In the genomic region with DNA sequence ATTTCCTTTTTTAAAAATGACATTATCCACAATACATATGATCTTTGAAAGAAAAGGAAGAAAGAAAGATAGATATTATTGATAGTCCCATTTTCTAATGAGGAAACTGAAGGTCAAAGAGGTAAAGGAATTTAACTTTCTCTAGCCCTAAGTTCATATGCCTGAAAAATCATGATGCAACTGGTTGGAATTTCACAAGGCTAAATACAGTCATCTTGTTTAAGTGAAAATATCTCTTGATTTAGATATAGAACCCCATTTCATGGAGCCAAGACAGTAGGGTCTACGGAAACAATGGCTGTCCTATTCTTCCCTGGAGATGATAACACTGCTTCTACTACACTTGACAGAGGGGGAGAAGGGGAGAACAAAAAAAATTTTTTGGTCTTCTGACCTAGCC, we compare ENCODE assay signal across 30 cellular contexts.
DNase-seq lines count a peak whose midpoint lies in the region; ATAC-seq, FAIRE-seq and TF ChIP-seq lines count a peak whose summit lies in the region.
"Had no signal": no experiment of that assay in that cellular context is flagged by ENCODE, and none has a peak within 500 bp of the region (broad histone marks: within the 10 kb centered on the region; RNA-seq: fewer than 3 reads in every experiment).

No MANE protein-coding gene starts in this region.

- no peak overlapping the region; the same call in 1 of the 2 replicates for H4K5ac ChIP-seq in IMR-90 (ENCODE audit: low read depth, low read length)

- no CpG with 5 or more reads among the region's 1 CpG for WGBS in IMR-90 (ENCODE audit: extremely low coverage in 2 of 2, insufficient read length in 1 of 2), 2 experiments
- whole genome bisulfite sequencing in pancreas, 2 donors = 73 to 81% methylated on average over 1 of the region's 1 CpG

- no peak overlapping the region for H3K9ac ChIP-seq in IMR-90 (ENCODE audit: low read depth, low read length)
- H3K9ac ChIP-seq: BLaER1 treated with 17β-estradiol and CSF1 and Interleukin-3, amounts not matched to agents 10 nM and 100 nM had no signal

- H4K20me1 ChIP-seq in IMR-90 (ENCODE audit: insufficient read depth, low read length) = no peaks in the 10 kb centered on the region
- H4K20me1 ChIP-seq: BLaER1 treated with 17β-estradiol and CSF1 and Interleukin-3, amounts not matched to agents 10 nM and 100 nM had no signal

- H2AK9ac ChIP-seq in IMR-90 (replicated peaks; ENCODE audit: low read depth, low read length, poor library complexity) = no peak overlapping the region

- peak overlapping the region; percentile 46 for H3K4me2 ChIP-seq in IMR-90 (ENCODE audit: low read depth, low read length)

- H3K14ac ChIP-seq in IMR-90 (replicated peaks; ENCODE audit: low read depth, low read length) = no peak overlapping the region

- H2BK120ac ChIP-seq in IMR-90 (ENCODE audit: low read depth, low read length) = peak overlapping the region; percentile 59; the same call in 1 of the 2 replicates

- dilution Hi-C loops in IMR-90 (cut with HindIII; ENCODE audit: low sequenced_read_pairs, unreplicated experiment) = no loop called here

- in situ Hi-C loops in IMR-90 (cut with MboI; ENCODE audit: low sequenced_read_pairs) = no loop called here

- H3K23ac ChIP-seq in IMR-90 (ENCODE audit: low read depth, low read length) = no peak overlapping the region

- no peak for FAIRE-seq in pancreas (lab: Jason Lieb, UNC)
- FAIRE-seq: GM12892 had no signal

- no peak overlapping the region for H4K91ac ChIP-seq in IMR-90 (ENCODE audit: insufficient read depth, low read depth, low read length)

- H3K9me3 ChIP-seq in IMR-90 (ENCODE audit: control insufficient read depth, insufficient read depth, low read length) (no peaks in the 10 kb centered on the region), BE2C (no peaks in the 10 kb centered on the region), pancreas (no peaks in the 10 kb centered on the region)
- H3K9me3 ChIP-seq: BLaER1 treated with 17β-estradiol and CSF1 and Interleukin-3, amounts not matched to agents 10 nM and 100 nM; gastroesophageal sphincter; mucosa of descending colon had no signal

- H3K4me1 ChIP-seq in IMR-90 (ENCODE audit: control insufficient read depth, insufficient read depth, low read length) (peaks cover 5% of the 10 kb centered on the region), BE2C (no peaks in the 10 kb centered on the region), pancreas (peaks cover 25 to 40% (median 35%) of the 10 kb centered on the region in 3 donors)

- H3K18ac ChIP-seq in IMR-90 (ENCODE audit: low read depth, low read length) = peak overlapping the region; percentile 83

- H3K4ac ChIP-seq in IMR-90 (ENCODE audit: low read depth, low read length) = no peak overlapping the region

- CTCF ChIA-PET in IMR-90 (lab: Yijun Ruan, JAX) = no interaction called here

- DNase-seq in IMR-90 (peak; percentile 53), amniotic epithelial cell (ENCODE audit: low read depth) (peak; percentile 67), fibroblast of mammary gland (ENCODE audit: low read depth) (peak; percentile 57), renal cortical epithelial cell (ENCODE audit: low read depth) (peak; percentile 26), BE2C (no peak), pancreas (no peak)
- DNase-seq in activated CD4-positive, alpha-beta T cell treated with anti-CD3 and anti-CD28 coated beads for 4 hours = no peak
- DNase-seq: activated B cell treated with CpG ODN at 0.5 μM for 24 hours; activated CD4-positive, alpha-beta T cell treated with anti-CD3 and anti-CD28 coated beads, Interleukin-2, amount 50 U/mL, for 4 hours; activated CD8-positive, alpha-beta memory T cell treated with anti-CD3 and anti-CD28 coated beads, Interleukin-2, amount 10 ng/mL, durations not matched to agents 7 days and 5 days; activated T-cell treated with anti-CD3 and anti-CD28 coated beads, Interleukin-2, amount 50 U/mL, for 48 hours; DMS153; HFFc6; hippocampal formation; left cardiac atrium; mucosa of descending colon; natural killer cell; NCI-H1105; NCI-H2029; NCI-H510A treated with DMSO at 0.1 percent for 48 hours; nucleus accumbens; stimulated activated naive B cell treated with anti-CD40 and anti-IgM and Interleukin-4, amounts not matched to agents 10 μg/mL and 1 μg/mL and 100 μg/mL, for 72 hours; substantia nigra; T-cell; trophoblast cell had no signal

- no peaks in the 10 kb centered on the region for H3K79me1 ChIP-seq in IMR-90 (ENCODE audit: low read depth in 1 of 2, low read length in 2 of 2)

- H2AK5ac ChIP-seq in IMR-90 (ENCODE audit: low read depth, low read length) = no peak overlapping the region

- H2BK20ac ChIP-seq in IMR-90 (ENCODE audit: low read depth, low read length) = peak overlapping the region; percentile 31; the same call in 1 of the 2 replicates

- intact Hi-C loops in IMR-90 (cut with micrococcal nuclease) = no loop called here
- intact Hi-C loops in pancreas (cut with DNase I) = no loop called here

- TF ChIP-seq POLR2A in IMR-90 (IDR thresholded peaks at IDR 0.05; ENCODE audit: low read depth, low read length) = no peak

- BruUV-seq in IMR-90 (replicated peaks; lab: Mats Ljungman, UMichigan) = no TSS peak

- no peak overlapping the region for H2AFZ ChIP-seq in IMR-90 (replicated peaks; ENCODE audit: low read length, poor library complexity)

- ATAC-seq in IMR-90 (ENCODE audit: low read depth) (peak; percentile 56), esophagus mucosa (no peak), pancreas (no peak)
- ATAC-seq: activated CD8-positive, alpha-beta memory T cell treated with anti-CD3 and anti-CD28 coated beads, Interleukin-2, amount 10 ng/mL, durations not matched to agents 7 days and 5 days; gastroesophageal sphincter; left cardiac atrium; mucosa of descending colon; natural killer cell; T-cell had no signal

- no peak overlapping the region for H3K56ac ChIP-seq in IMR-90 (ENCODE audit: extremely low read depth, insufficient read depth, low read length)

- H4K8ac ChIP-seq in IMR-90 (ENCODE audit: low read depth in 2 of 2, low read length in 2 of 2) = peak overlapping the region in 1 of 2 experiments; percentile 57; a peak in 1 of 4 replicates

- no peaks in the 10 kb centered on the region for H3K36me3 ChIP-seq in IMR-90 (ENCODE audit: control insufficient read depth, insufficient read depth, low read length)
- no peaks in the 10 kb centered on the region for H3K36me3 ChIP-seq in BE2C
- no peaks in the 10 kb centered on the region for H3K36me3 ChIP-seq in pancreas
- H3K36me3 ChIP-seq: BLaER1 treated with 17β-estradiol and CSF1 and Interleukin-3, amounts not matched to agents 10 nM and 100 nM; gastroesophageal sphincter had no signal

- H3K27me3 ChIP-seq in IMR-90 (ENCODE audit: control insufficient read depth, insufficient read depth, low read length) = no peaks in the 10 kb centered on the region
- H3K27me3 ChIP-seq in BE2C = no peaks in the 10 kb centered on the region
- no peaks in the 10 kb centered on the region for H3K27me3 ChIP-seq in pancreas
- H3K27me3 ChIP-seq: gastroesophageal sphincter had no signal

- no peak for TF ChIP-seq RAD21 in IMR-90 (IDR thresholded peaks at IDR 0.05; ENCODE audit: low read length)

- H3K27ac ChIP-seq in IMR-90 (ENCODE audit: insufficient read depth, low read length) (peak overlapping the region; percentile 71; the same call in 1 of the 2 replicates), pancreas (peak overlapping the region in 2 of 4 donors; percentile 88 to 90)
- H3K27ac ChIP-seq: BLaER1 treated with 17β-estradiol and CSF1 and Interleukin-3, amounts not matched to agents 10 nM and 100 nM; gastroesophageal sphincter had no signal

- H2BK15ac ChIP-seq in IMR-90 (ENCODE audit: low read depth, low read length) = no peak overlapping the region

- H3K4me3 ChIP-seq in IMR-90 (ENCODE audit: insufficient read depth, low read depth, low read length) (no peak overlapping the region), fibroblast of mammary gland (ENCODE audit: control insufficient read depth, low read depth, low read length) (no peak overlapping the region), BE2C (ENCODE audit: low read depth, low read length) (no peak overlapping the region), pancreas (no peak overlapping the region)
- H3K4me3 ChIP-seq: BLaER1 treated with 17β-estradiol and CSF1 and Interleukin-3, amounts not matched to agents 10 nM and 100 nM; gastroesophageal sphincter; mucosa of descending colon; skin epidermis had no signal

- peak overlapping the region; percentile 34 for H2BK5ac ChIP-seq in IMR-90 (ENCODE audit: low read depth, low read length, poor library complexity, severe bottlenecking)

- POLR2A ChIA-PET in IMR-90 (lab: Charles Lee; ENCODE audit: unreplicated experiment) = no interaction called here

- H3K9me1 ChIP-seq in IMR-90 (ENCODE audit: insufficient read depth, low read length) = no peaks in the 10 kb centered on the region

- TF ChIP-seq CTCF in IMR-90 (conservative IDR thresholded peaks at IDR 0.05; ENCODE audit: low read depth, low read length) = no peak
- no peak for TF ChIP-seq CTCF in fibroblast of mammary gland (conservative IDR thresholded peaks at IDR 0.05; ENCODE audit: control insufficient read depth, insufficient read depth, low read depth, low read length)
- TF ChIP-seq CTCF in BE2C (IDR thresholded peaks at IDR 0.05; ENCODE audit: low read depth, low read length) = no peak
- no peak for TF ChIP-seq CTCF in pancreas (IDR thresholded peaks at IDR 0.05)

TF ChIP-seq in IMR-90, 13 proteins besides CTCF, POLR2A, EP300 and RAD21:
- TF ChIP-seq CHD1 (IDR thresholded peaks at IDR 0.05; ENCODE audit: low read depth, low read length) (no peak), CEBPB (IDR thresholded peaks at IDR 0.05; ENCODE audit: low read depth, low read length) (peak; percentile 68)
- TF ChIP-seq, protein P1, sequence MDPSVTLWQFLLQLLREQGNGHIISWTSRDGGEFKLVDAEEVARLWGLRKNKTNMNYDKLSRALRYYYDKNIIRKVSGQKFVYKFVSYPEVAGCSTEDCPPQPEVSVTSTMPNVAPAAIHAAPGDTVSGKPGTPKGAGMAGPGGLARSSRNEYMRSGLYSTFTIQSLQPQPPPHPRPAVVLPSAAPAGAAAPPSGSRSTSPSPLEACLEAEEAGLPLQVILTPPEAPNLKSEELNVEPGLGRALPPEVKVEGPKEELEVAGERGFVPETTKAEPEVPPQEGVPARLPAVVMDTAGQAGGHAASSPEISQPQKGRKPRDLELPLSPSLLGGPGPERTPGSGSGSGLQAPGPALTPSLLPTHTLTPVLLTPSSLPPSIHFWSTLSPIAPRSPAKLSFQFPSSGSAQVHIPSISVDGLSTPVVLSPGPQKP (IDR thresholded peaks at IDR 0.05; ENCODE audit: borderline replicate concordance, low read depth, low read length) = no peak

Comparison
In these comparisons a context has a peak if more than half of its experiments do, and no peak if none do; other contexts are left out.
1. DNase-seq: peak in IMR-90 (single experiment), amniotic epithelial cell (single experiment), fibroblast of mammary gland (single experiment) and renal cortical epithelial cell (single experiment); none in BE2C (single experiment), activated CD4-positive, alpha-beta T cell treated with anti-CD3 and anti-CD28 coated beads for 4 hours (0 of 2) and pancreas (0 of 6).